Comparison of ENCODE assay signal across 9 cellular contexts in genomic region chr2:240060977-240061591, GRCh38. TPM values are rescaled to one million over a fixed set of nuclear protein-coding genes. Genes with fewer than 3 reads are reported as not detected.
DNase-seq lines count a peak whose midpoint lies in the region; ATAC-seq and TF ChIP-seq lines count a peak whose summit lies in the region.
"Had no signal": no experiment of that assay in that cellular context is flagged by ENCODE, and none has a peak within 500 bp of the region (broad histone marks: within the 10 kb centered on the region; RNA-seq: fewer than 3 reads in every experiment).

No MANE protein-coding gene starts in this region.

- H4K20me1 ChIP-seq in PC-3 (ENCODE audit: low read length) (no peaks in the 10 kb centered on the region), hepatocyte (ENCODE audit: insufficient read depth, poor library complexity, severe bottlenecking) (no peaks in the 10 kb centered on the region)

- 55% methylated on average over 4 of the region's 4 CpGs for WGBS in hepatocyte (ENCODE audit: low lambda C conversion rate, missing lambda C conversion rate)

- no peaks in the 10 kb centered on the region for H3K9me2 ChIP-seq in PC-3 (replicated peaks; ENCODE audit: low read length)
- no peaks in the 10 kb centered on the region for H3K9me2 ChIP-seq in hepatocyte (replicated peaks; ENCODE audit: insufficient read depth)

- H3K9me3 ChIP-seq in PC-3 (ENCODE audit: low read length) (peaks cover 9% of the 10 kb centered on the region; the same call in 1 of the 2 replicates), hepatocyte (ENCODE audit: low read depth) (no peaks in the 10 kb centered on the region)

- H3K27ac ChIP-seq in HL-60 (replicated peaks), result no peak overlapping the region
- no peak overlapping the region for H3K27ac ChIP-seq in PC-3 (ENCODE audit: low read length)
- peak overlapping the region; percentile 8 for H3K27ac ChIP-seq in angular gyrus (ENCODE audit: low read depth, low read length)
- H3K27ac ChIP-seq in hepatocyte, result no peak overlapping the region

- H3K79me2 ChIP-seq in PC-3 (ENCODE audit: low read length), result no peaks in the 10 kb centered on the region
- H3K79me2 ChIP-seq in hepatocyte, result no peaks in the 10 kb centered on the region

- H3K27me3 ChIP-seq in HL-60 (ENCODE audit: insufficient read depth, poor library complexity, severe bottlenecking) (peaks cover 3% of the 10 kb centered on the region), PC-3 (ENCODE audit: low read length) (peaks cover 50% of the 10 kb centered on the region), hepatocyte (peaks cover 28% of the 10 kb centered on the region)

- peak; percentile 90 for ATAC-seq in PC-3
- ATAC-seq in HG03457 (IDR thresholded peaks at IDR 0.05; ENCODE audit: unreplicated experiment), result no peak

- H3K4me2 ChIP-seq in PC-3 (ENCODE audit: low read length), result no peak overlapping the region
- H3K4me2 ChIP-seq in hepatocyte, result no peak overlapping the region

- BruUV-seq in PC-3 (replicated peaks; lab: Mats Ljungman, UMichigan), result no TSS peak

- no peaks in the 10 kb centered on the region for H3K4me1 ChIP-seq in PC-3 (ENCODE audit: insufficient read depth, low read length)
- H3K4me1 ChIP-seq in hepatocyte (ENCODE audit: insufficient read depth), result no peaks in the 10 kb centered on the region

- POLR2A ChIA-PET in PC-3 (lab: Charles Lee; ENCODE audit: unreplicated experiment), result interaction anchor here (0.6 kb wide), 1 partner anchor 8 kb away, joined by 5 read pairs; no protein-coding TSS in a partner anchor

- H2AFZ ChIP-seq in PC-3 (ENCODE audit: low read length) (no peak overlapping the region), hepatocyte (no peak overlapping the region)

- CTCF ChIA-PET in PC-3 (lab: Charles Lee), result interaction anchor here (0.6 to 1.4 kb wide), 2 partner anchors 82 to 114 kb away, joined by 3 to 15 read pairs; no protein-coding TSS in a partner anchor

- no peak overlapping the region for H3K9ac ChIP-seq in PC-3 (ENCODE audit: low read length)

- DNase-seq in DMS153 treated with DMSO at 0.1 percent for 48 hours (lab: John Stamatoyannopoulos, UW; ENCODE audit: unreplicated experiment) (peak; percentile 14), HL-60 (ENCODE audit: low read depth in 1 of 2, low spot score in 1 of 2) (peak; percentile 1 to 40), PC-3 (peak; percentile 79), hepatocyte (ENCODE audit: low spot score) (peak; percentile 67), middle frontal gyrus (ENCODE audit: extremely low spot score, low spot score) (no peak)
- DNase-seq in stimulated activated CD4-positive, alpha-beta T cell treated with anti-CD3 and anti-CD28 coated beads, Interleukin-12 subunit alpha, Interleukin-12 subunit beta, amount 100 ng/mL, for 4 hours, result peak; percentile 24

- H3K36me3 ChIP-seq in PC-3 (ENCODE audit: low read depth, low read length) (no peaks in the 10 kb centered on the region), hepatocyte (replicated peaks; ENCODE audit: insufficient read depth, low read depth) (no peaks in the 10 kb centered on the region)

- H3K4me3 ChIP-seq in HL-60 (replicated peaks; ENCODE audit: insufficient read depth, low read length), result no peak overlapping the region
- H3K4me3 ChIP-seq in PC-3 (ENCODE audit: low read length), result no peak overlapping the region
- H3K4me3 ChIP-seq in hepatocyte, result no peak overlapping the region

- H3F3A ChIP-seq in PC-3 (ENCODE audit: low read length, unreplicated experiment), result no peaks in the 10 kb centered on the region

- intact Hi-C loops in PC-3 (cut with micrococcal nuclease), result loop anchor here (1.0 kb wide), 1 partner anchor 82 kb away; no protein-coding TSS in a partner anchor

- TF ChIP-seq CTCF in HL-60 (IDR thresholded peaks at IDR 0.05; ENCODE audit: insufficient read depth, low read length) (peak; percentile 45), PC-3 (conservative IDR thresholded peaks at IDR 0.05; ENCODE audit: low read depth, low read length) (peak; percentile 74), hepatocyte (IDR thresholded peaks at IDR 0.05; ENCODE audit: poor library complexity) (peak; percentile 83)

RNA-seq across cellular contexts. Expression of gene OR6B3, which starts 7.8 kb away (rescaled TPM):
- not detected in 2 replicates for total RNA-seq in PC-3 (2014; rRNA removed)
- total RNA-seq in hepatocyte, result not detected in 2 replicates
- polyA plus RNA-seq in hepatocyte, result not detected in 2 replicates
- total RNA-seq: T-helper 2 cell treated with Interferon-gamma antibody and Interleukin-4, amounts not matched to agents 100 ng/mL and 5 ng/mL, for 36 hours had no signal

RNA-seq across cellular contexts. Expression of gene OR6B2, which starts 30.9 kb away (rescaled TPM):
- total RNA-seq in PC-3 (2014; rRNA removed), result not detected in 2 replicates
- not detected in 2 replicates for total RNA-seq in hepatocyte
- polyA plus RNA-seq in hepatocyte, result not detected in 2 replicates
- total RNA-seq: T-helper 2 cell treated with Interferon-gamma antibody and Interleukin-4, amounts not matched to agents 100 ng/mL and 5 ng/mL, for 36 hours had no signal

RNA-seq across cellular contexts. Expression of gene NDUFA10, which starts 35.9 kb away (rescaled TPM):
- total RNA-seq in PC-3 (2014; rRNA removed) (148 and 251 TPM in 2 replicates), hepatocyte (96.5 and 107 TPM in 2 replicates)
- 142 and 165 TPM in 2 replicates for polyA plus RNA-seq in hepatocyte
